38 cellular contexts compared by ENCODE assay signal in genomic region chrX:77432998-77433397, GRCh38. TPM values are rescaled to one million over a fixed set of nuclear protein-coding genes. Genes with fewer than 3 reads are reported as not detected.
"Had no signal": no experiment of that assay in that cellular context is flagged by ENCODE, and none has a peak within 500 bp of the region (broad histone marks: within the 10 kb centered on the region; RNA-seq: fewer than 3 reads in every experiment).

No MANE protein-coding gene starts in this region.

- H3K4me1 Mint-ChIP-seq: activated B cell treated with CpG ODN at 0.5 μM for 24 hours, T-cell, T-helper 17 cell had no signal

- H3K4me1 ChIP-seq: adrenal gland, Peyer's patch had no signal

- H3K27me3 ChIP-seq: brain microvascular endothelial cell, Peyer's patch had no signal

- H3K9ac ChIP-seq: KMS-11 had no signal

- H3K4me3 ChIP-seq: adrenal gland, Peyer's patch had no signal

- H3K4me2 ChIP-seq: KMS-11 had no signal

- H3K36me3 Mint-ChIP-seq: activated CD4-positive, alpha-beta memory T cell treated with anti-CD3 and anti-CD28 coated beads for 36 hours; activated naive CD4-positive, alpha-beta T cell treated with anti-CD3 and anti-CD28 coated beads, Interleukin-2, amount 50 U/mL, for 72 hours; T-cell had no signal

- DNase-seq: activated B cell treated with CpG ODN at 0.5 μM for 24 hours; activated CD4-positive, alpha-beta memory T cell treated with anti-CD3 and anti-CD28 coated beads for 36 hours; activated CD4-positive, alpha-beta T cell treated with anti-CD3 and anti-CD28 coated beads for 4 hours; activated CD4-positive, alpha-beta T cell treated with anti-CD3 and anti-CD28 coated beads, Interleukin-2, amount 50 U/mL, for 1 hour; activated CD4-positive, CD25-positive, alpha-beta regulatory T cell treated with anti-CD3 and anti-CD28 coated beads, Interleukin-2, amount 50 U/mL, for 72 hours; activated CD8-positive, alpha-beta memory T cell treated with anti-CD3 and anti-CD28 coated beads, Interleukin-2, amount 50 U/mL, for 4 hours; activated gamma-delta T cell treated with Interleukin-2 at 50 U/mL for 16 hours; activated naive CD4-positive, alpha-beta T cell treated with anti-CD3 and anti-CD28 coated beads for 36 hours; activated T-cell treated with anti-CD3 and anti-CD28 coated beads for 4 hours; activated T-cell treated with anti-CD3 and anti-CD28 coated beads, Interleukin-2, amount 50 U/mL, for 4 hours; adrenal gland; brain microvascular endothelial cell; MM.1S; MV-4-11; NCI-H1092; NCI-H1436 treated with DMSO at 0.1 percent for 48 hours; NCI-H1694 treated with DMSO at 0.1 percent for 48 hours; NCI-H2029 treated with DMSO at 0.1 percent for 48 hours; NCI-H2107; NCI-H2171; NCI-H510A; NCI-H526; NCI-H748 treated with DMSO at 0.1 percent for 48 hours; NK-92 treated with Interleukin-12 subunit alpha and Interleukin-12 subunit beta, amount 100 ng/mL, for 24 hours; PC-3; Peyer's patch; SIG-M5; T-cell; T-helper 17 cell had no signal

- H3K9me3 ChIP-seq: adrenal gland, Peyer's patch had no signal

- H3K27ac ChIP-seq: adrenal gland, brain microvascular endothelial cell, KMS-11, Peyer's patch, RWPE1, VCaP had no signal

- H3K27ac Mint-ChIP-seq: activated B cell treated with CpG ODN at 0.5 μM for 24 hours; activated CD4-positive, alpha-beta memory T cell treated with anti-CD3 and anti-CD28 coated beads for 36 hours; activated naive CD4-positive, alpha-beta T cell treated with anti-CD3 and anti-CD28 coated beads for 36 hours; activated naive CD4-positive, alpha-beta T cell treated with anti-CD3 and anti-CD28 coated beads, Interleukin-2, amount 50 U/mL, for 72 hours; activated T-helper 1 cell treated with anti-CD3 and anti-CD28 coated beads, Interleukin-12 subunit alpha, Interleukin-12 subunit beta, Interleukin-2, Interleukin-4 antibody, amounts not matched to agents 30 ng/mL and 10 ng/mL and 1 ng/mL, durations not matched to agents 14 hours and 24 hours and 36 hours; T-cell; T-helper 17 cell had no signal

- ATAC-seq: activated naive CD4-positive, alpha-beta T cell treated with anti-CD3 and anti-CD28 coated beads, Interleukin-2, amount 50 U/mL, for 72 hours; activated T-cell treated with anti-CD3 and anti-CD28 coated beads, Interleukin-2, amount 50 U/mL, for 4 hours; PC-3; Right ventricle myocardium inferior; SK-N-SH treated with all-trans-retinoic acid at 6 μM for 48 hours; T-cell; T-helper 17 cell had no signal

- H3K4me3 Mint-ChIP-seq: activated B cell treated with CpG ODN at 0.5 μM for 24 hours; activated CD4-positive, alpha-beta memory T cell treated with anti-CD3 and anti-CD28 coated beads for 36 hours; activated naive CD4-positive, alpha-beta T cell treated with anti-CD3 and anti-CD28 coated beads for 36 hours; activated T-cell treated with anti-CD3 and anti-CD28 coated beads, Interleukin-2, amount 50 U/mL, for 4 hours; activated T-helper 1 cell treated with anti-CD3 and anti-CD28 coated beads, Interleukin-12 subunit alpha, Interleukin-12 subunit beta, Interleukin-2, Interleukin-4 antibody, amounts not matched to agents 30 ng/mL and 10 ng/mL and 1 ng/mL, durations not matched to agents 14 hours and 24 hours and 36 hours; T-cell; T-helper 17 cell had no signal

- H3K27me3 Mint-ChIP-seq: activated B cell treated with CpG ODN at 0.5 μM for 24 hours; activated CD4-positive, alpha-beta memory T cell treated with anti-CD3 and anti-CD28 coated beads for 36 hours; T-helper 17 cell had no signal

- H3K36me3 ChIP-seq: adrenal gland, brain microvascular endothelial cell, Peyer's patch had no signal

- H3K9me3 Mint-ChIP-seq: activated B cell treated with CpG ODN at 0.5 μM for 24 hours; activated CD4-positive, alpha-beta memory T cell treated with anti-CD3 and anti-CD28 coated beads for 36 hours; activated naive CD4-positive, alpha-beta T cell treated with anti-CD3 and anti-CD28 coated beads for 36 hours; activated naive CD4-positive, alpha-beta T cell treated with anti-CD3 and anti-CD28 coated beads, Interleukin-2, amount 50 U/mL, for 72 hours; activated T-cell treated with anti-CD3 and anti-CD28 coated beads, Interleukin-2, amount 50 U/mL, for 4 hours; activated T-helper 1 cell treated with anti-CD3 and anti-CD28 coated beads, Interleukin-12 subunit alpha, Interleukin-12 subunit beta, Interleukin-2, Interleukin-4 antibody, amounts not matched to agents 30 ng/mL and 10 ng/mL and 1 ng/mL, durations not matched to agents 14 hours and 24 hours and 36 hours; T-cell had no signal

RNA-seq across cellular contexts. Expression of gene FGF16, which starts 14.2 kb away (rescaled TPM):
- total RNA-seq: activated B cell treated with CpG ODN at 0.5 μM for 24 hours; activated CD4-positive, alpha-beta memory T cell treated with anti-CD3 and anti-CD28 coated beads for 36 hours; activated naive CD4-positive, alpha-beta T cell treated with anti-CD3 and anti-CD28 coated beads, Interleukin-2, amount 50 U/mL, for 72 hours; activated T-cell treated with anti-CD3 and anti-CD28 coated beads, Interleukin-2, amount 50 U/mL, for 4 hours; activated T-helper 1 cell treated with anti-CD3 and anti-CD28 coated beads, Interleukin-12 subunit alpha, Interleukin-12 subunit beta, Interleukin-2, Interleukin-4 antibody, amounts not matched to agents 30 ng/mL and 10 ng/mL and 1 ng/mL, durations not matched to agents 14 hours and 24 hours and 36 hours; LHCN-M2; PC-3; Peyer's patch; SK-MEL-5; T-cell; T-helper 17 cell had no signal
